In the genomic region with DNA sequence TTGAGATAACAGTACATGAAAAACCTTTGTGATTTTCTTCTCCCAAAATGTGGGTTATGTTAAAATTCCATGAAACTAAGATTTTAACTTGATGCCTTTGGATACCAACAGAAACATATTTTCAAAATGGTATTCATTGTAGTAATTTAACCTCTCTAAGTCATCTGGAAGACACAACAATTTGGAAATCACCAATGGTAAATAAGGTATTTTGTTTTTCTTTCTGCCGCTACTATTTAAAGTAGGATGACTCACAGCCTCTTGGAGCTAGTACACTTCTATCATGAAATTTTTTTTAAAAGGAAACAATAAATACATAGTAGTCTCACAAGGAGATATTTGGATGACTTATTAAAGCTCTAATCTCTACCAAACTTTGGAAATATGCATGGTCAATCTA, we compare ENCODE assay signal across 17 cellular contexts.
A peak's percentile ranks its signal among the peaks of the same experiment; 100 is the strongest.
DNase-seq lines count a peak whose midpoint lies in the region; ATAC-seq and TF ChIP-seq lines count a peak whose summit lies in the region.
"Had no signal": no experiment of that assay in that cellular context is flagged by ENCODE, and none has a peak within 500 bp of the region (broad histone marks: within the 10 kb centered on the region; RNA-seq: fewer than 3 reads in every experiment).

No MANE protein-coding gene starts in this region.

- no peaks in the 10 kb centered on the region for H3K79me2 ChIP-seq in PC-9 (ENCODE audit: low read depth)

- H3K4me2 ChIP-seq in PC-9, result peak overlapping the region; percentile 6; the same call in 1 of the 2 replicates

- CTCF ChIA-PET in PC-9 (lab: Charles Lee), result interaction anchor here (0.7 kb wide), 1 partner anchor 256 kb away, joined by 3 read pairs; no protein-coding TSS in a partner anchor

- intact Hi-C loops in PC-9 (cut with micrococcal nuclease; ENCODE audit: unreplicated experiment) (no loop called here), esophagus squamous epithelium (cut with DNase I) (no loop called here)

- ATAC-seq in HG03354 (IDR thresholded peaks at IDR 0.05; ENCODE audit: poor library complexity, severe bottlenecking, unreplicated experiment), result no peak
- ATAC-seq: effector memory CD8-positive, alpha-beta T cell; natural killer cell had no signal

- H3K27ac ChIP-seq in PC-9 (no peak overlapping the region), esophagus squamous epithelium (no peak overlapping the region)

- WGBS in esophagus squamous epithelium, 2 donors, result 59 to 62% methylated on average over 1 of the region's 1 CpG

- H4K20me1 ChIP-seq in PC-9 (ENCODE audit: insufficient read depth), result no peaks in the 10 kb centered on the region

- peaks cover 13% of the 10 kb centered on the region for H3K4me1 ChIP-seq in PC-9 (replicated peaks; ENCODE audit: insufficient read depth)
- H3K4me1 ChIP-seq in esophagus squamous epithelium, result no peaks in the 10 kb centered on the region

- TF ChIP-seq POLR2A in esophagus squamous epithelium (IDR thresholded peaks at IDR 0.05), result no peak

- H3K27me3 ChIP-seq in PC-9 (ENCODE audit: insufficient read depth, low read depth), result no peaks in the 10 kb centered on the region
- H3K27me3 ChIP-seq in esophagus squamous epithelium, result no peaks in the 10 kb centered on the region

- H3K36me3 ChIP-seq in PC-9 (ENCODE audit: low read depth), result no peaks in the 10 kb centered on the region
- H3K36me3 ChIP-seq in esophagus squamous epithelium, result no peaks in the 10 kb centered on the region

- H2AFZ ChIP-seq in PC-9, result peak overlapping the region; percentile 29; the same call in 1 of the 2 replicates

- no peaks in the 10 kb centered on the region for H3F3A ChIP-seq in PC-9 (ENCODE audit: insufficient read depth, low read depth)

- DNase-seq in EL, result peak; percentile 60
- peak in 1 of 2 experiments; percentile 45 for DNase-seq in PC-9
- DNase-seq in epithelial cell of esophagus (ENCODE audit: low read depth), result peak; percentile 32
- peak; percentile 16 for DNase-seq in skeletal muscle cell (ENCODE audit: low read depth)
- no peak for DNase-seq in cerebellar nuclear complex (lab: John Stamatoyannopoulos, UW)
- no peak for DNase-seq in esophagus squamous epithelium (lab: John Stamatoyannopoulos, UW)
- DNase-seq in activated CD4-positive, alpha-beta T cell treated with anti-CD3 and anti-CD28 coated beads, Interleukin-2, amount 50 U/mL, for 1 hour, result no peak
- DNase-seq: activated naive CD4-positive, alpha-beta T cell; DND-41; effector memory CD8-positive, alpha-beta T cell; Kasumi-1; natural killer cell; NCI-H345; SHP77; stimulated activated naive CD4-positive, alpha-beta T cell; trophoblast cell had no signal

- H3K4me3 ChIP-seq in PC-9, result no peak overlapping the region
- no peak overlapping the region for H3K4me3 ChIP-seq in epithelial cell of esophagus (ENCODE audit: low read length)
- no peak overlapping the region for H3K4me3 ChIP-seq in skeletal muscle cell (ENCODE audit: low read depth, low read length)
- no peak overlapping the region for H3K4me3 ChIP-seq in esophagus squamous epithelium

- POLR2A ChIA-PET in PC-9 (lab: Charles Lee; ENCODE audit: unreplicated experiment), result interaction anchor here (0.6 to 0.8 kb wide), 4 partner anchors 363 to 1405 kb away, joined by 5 to 12 read pairs (median 7); no protein-coding TSS in a partner anchor

- H3K9me2 ChIP-seq in PC-9 (ENCODE audit: insufficient read depth), result no peaks in the 10 kb centered on the region

- BruUV-seq in PC-9 (replicated peaks; lab: Mats Ljungman, UMichigan), result no TSS peak

- TF ChIP-seq CTCF in PC-9 (conservative IDR thresholded peaks at IDR 0.05), result no peak
- TF ChIP-seq CTCF in epithelial cell of esophagus (IDR thresholded peaks at IDR 0.05; ENCODE audit: insufficient read depth, low read depth, low read length, missing control alignments), result no peak
- no peak for TF ChIP-seq CTCF in esophagus squamous epithelium (IDR thresholded peaks at IDR 0.05)

- peaks cover 6% of the 10 kb centered on the region; the same call in 1 of the 2 replicates for H3K9me3 ChIP-seq in PC-9 (ENCODE audit: insufficient read depth, low read depth)
- no peaks in the 10 kb centered on the region for H3K9me3 ChIP-seq in esophagus squamous epithelium

Comparison
In these comparisons a context has a peak if more than half of its experiments do, and no peak if none do; other contexts are left out.
1. DNase-seq: peak in EL (single experiment), epithelial cell of esophagus (single experiment) and skeletal muscle cell (single experiment); none in cerebellar nuclear complex (0 of 2), esophagus squamous epithelium (single experiment) and activated CD4-positive, alpha-beta T cell treated with anti-CD3 and anti-CD28 coated beads, Interleukin-2, amount 50 U/mL, for 1 hour (single experiment).